ENCODE assay signal across 34 cellular contexts in genomic region chr2:3837086-3837485, GRCh38.
"Had no signal": no experiment of that assay in that cellular context is flagged by ENCODE, and none has a peak within 500 bp of the region (broad histone marks: within the 10 kb centered on the region; RNA-seq: fewer than 3 reads in every experiment).

No MANE protein-coding gene starts in this region.

- H3K36me3 ChIP-seq: adrenal gland, brain microvascular endothelial cell, breast epithelium had no signal

- H3K27ac ChIP-seq: adrenal gland, body of pancreas, brain microvascular endothelial cell, breast epithelium, VCaP had no signal

- H3K4me3 ChIP-seq: adrenal gland, body of pancreas, breast epithelium had no signal

- DNase-seq: activated B cell treated with CpG ODN at 0.5 μM for 24 hours; activated CD4-positive, alpha-beta memory T cell treated with anti-CD3 and anti-CD28 coated beads for 36 hours; activated CD4-positive, alpha-beta T cell treated with anti-CD3 and anti-CD28 coated beads for 4 hours; activated CD4-positive, alpha-beta T cell treated with anti-CD3 and anti-CD28 coated beads, Interleukin-2, amount 10 ng/mL, durations not matched to agents 24 days and 14 days; activated CD4-positive, alpha-beta T cell treated with anti-CD3 and anti-CD28 coated beads, Interleukin-2, amount 50 U/mL, for 1 hour; activated CD4-positive, alpha-beta T cell treated with anti-CD3 and anti-CD28 coated beads, Interleukin-2, amount 50 U/mL, for 4 hours; activated CD4-positive, CD25-positive, alpha-beta regulatory T cell treated with anti-CD3 and anti-CD28 coated beads, Interleukin-2, amount 50 U/mL, for 72 hours; activated CD8-positive, alpha-beta memory T cell treated with anti-CD3 and anti-CD28 coated beads, Interleukin-2, amount 50 U/mL, for 4 hours; activated CD8-positive, alpha-beta T cell treated with anti-CD3 and anti-CD28 coated beads for 36 hours; activated effector memory CD4-positive, alpha-beta T cell treated with anti-CD3 and anti-CD28 coated beads, Interleukin-2, amount 50 U/mL, for 16 hours; activated gamma-delta T cell treated with Interleukin-2 at 50 U/mL for 16 hours; activated naive CD4-positive, alpha-beta T cell; activated naive CD4-positive, alpha-beta T cell treated with anti-CD3 and anti-CD28 coated beads for 36 hours; activated naive CD4-positive, alpha-beta T cell treated with anti-CD3 and anti-CD28 coated beads, Interleukin-2, amount 50 U/mL, for 16 hours; activated naive CD8-positive, alpha-beta T cell treated with anti-CD3 and anti-CD28 coated beads for 36 hours; activated T-cell treated with anti-CD3 and anti-CD28 coated beads for 4 hours; activated T-cell treated with anti-CD3 and anti-CD28 coated beads, Interleukin-2, amount 50 U/mL, for 1 hour; activated T-cell treated with anti-CD3 and anti-CD28 coated beads, Interleukin-2, amount 50 U/mL, for 4 hours; activated T-cell treated with anti-CD3 and anti-CD28 coated beads, Interleukin-2, amount 50 U/mL, for 72 hours; adrenal gland; amniotic stem cell; aorta; body of pancreas; brain microvascular endothelial cell; cerebellar nuclear complex; T-helper 1 cell; T-helper 2 cell; T-helper 9 cell had no signal

- H3K27me3 ChIP-seq: adrenal gland, body of pancreas, brain microvascular endothelial cell, breast epithelium had no signal

- H3K9me3 ChIP-seq: adrenal gland, body of pancreas had no signal

- H3K4me1 ChIP-seq: adrenal gland, body of pancreas, breast epithelium had no signal

- ATAC-seq: activated CD8-positive, alpha-beta T cell treated with anti-CD3 and anti-CD28 coated beads for 36 hours; activated naive CD4-positive, alpha-beta T cell treated with anti-CD3 and anti-CD28 coated beads, Interleukin-2, amount 50 U/mL, for 72 hours; activated T-cell treated with anti-CD3 and anti-CD28 coated beads, Interleukin-2, amount 50 U/mL, for 4 hours; activated T-cell treated with anti-CD3 and anti-CD28 coated beads, Interleukin-2, amount 50 U/mL, for 72 hours; activated T-helper 17 cell treated with anti-CD3 and anti-CD28 coated beads, Interleukin-2, amount 50 U/mL, for 72 hours; body of pancreas had no signal

- FAIRE-seq: astrocyte, TTC549 had no signal
